In genomic region chr2:10331702-10332401, GRCh38 we compare ENCODE assay signal across 8 cellular contexts. TPM values are rescaled to one million over a fixed set of nuclear protein-coding genes. Genes with fewer than 3 reads are reported as not detected.
DNase-seq lines count a peak whose midpoint lies in the region; ATAC-seq and TF ChIP-seq lines count a peak whose summit lies in the region.

No MANE protein-coding gene starts in this region.

- intact Hi-C loops in ascending aorta (cut with DNase I), result no loop called here

- no peak overlapping the region for H3K4me3 ChIP-seq in ascending aorta

- no peak for TF ChIP-seq CTCF in neural crest cell (conservative IDR thresholded peaks at IDR 0.05)
- TF ChIP-seq CTCF in ascending aorta (IDR thresholded peaks at IDR 0.05), result no peak

- H3K36me3 Mint-ChIP-seq in activated naive CD8-positive, alpha-beta T cell treated with anti-CD3 and anti-CD28 coated beads, Interleukin-2, amount 10 ng/mL, durations not matched to agents 7 days and 5 days, result peaks cover 17% of the 10 kb centered on the region
- peaks cover 4% of the 10 kb centered on the region for H3K36me3 Mint-ChIP-seq in neural crest cell (ENCODE audit: low read depth)

- POLR2A ChIA-PET in activated naive CD8-positive, alpha-beta T cell treated with anti-CD3 and anti-CD28 coated beads, Interleukin-2, amount 10 ng/mL, durations not matched to agents 7 days and 5 days (lab: Charles Lee), result interaction anchor here (0.9 to 7.0 kb wide), 8 partner anchors 28 to 212 kb away, joined by 4 to 107 read pairs (median 6); partner anchors contain the start of genes HPCAL1 and ODC1

- peaks cover 8% of the 10 kb centered on the region for H3K9me3 Mint-ChIP-seq in activated naive CD8-positive, alpha-beta T cell treated with anti-CD3 and anti-CD28 coated beads, Interleukin-2, amount 10 ng/mL, durations not matched to agents 7 days and 5 days
- H3K9me3 Mint-ChIP-seq in neural crest cell, result no peaks in the 10 kb centered on the region

- H3K27me3 Mint-ChIP-seq in activated naive CD8-positive, alpha-beta T cell treated with anti-CD3 and anti-CD28 coated beads, Interleukin-2, amount 10 ng/mL, durations not matched to agents 7 days and 5 days, result no peaks in the 10 kb centered on the region
- no peaks in the 10 kb centered on the region for H3K27me3 Mint-ChIP-seq in neural crest cell (ENCODE audit: low read depth)

- H3K4me3 Mint-ChIP-seq in activated naive CD8-positive, alpha-beta T cell treated with anti-CD3 and anti-CD28 coated beads, Interleukin-2, amount 10 ng/mL, durations not matched to agents 7 days and 5 days, result peak overlapping the region; percentile 91
- no peak overlapping the region for H3K4me3 Mint-ChIP-seq in neural crest cell

- ATAC-seq in GM19328 (IDR thresholded peaks at IDR 0.05; ENCODE audit: unreplicated experiment) (peak; percentile 40), HG03196 (IDR thresholded peaks at IDR 0.05; ENCODE audit: unreplicated experiment) (peak; percentile 63)
- ATAC-seq in activated naive CD8-positive, alpha-beta T cell treated with anti-CD3 and anti-CD28 coated beads, Interleukin-2, amount 10 ng/mL, durations not matched to agents 7 days and 5 days (ENCODE audit: low read depth), result peak; percentile 46

- no peak overlapping the region for H3K27ac ChIP-seq in ascending aorta

- H3K27me3 ChIP-seq in ascending aorta, result no peaks in the 10 kb centered on the region

- peaks cover 0 to 7% of the 10 kb centered on the region in 2 donors for H3K9me3 ChIP-seq in ascending aorta

- H3K4me1 Mint-ChIP-seq in activated naive CD8-positive, alpha-beta T cell treated with anti-CD3 and anti-CD28 coated beads, Interleukin-2, amount 10 ng/mL, durations not matched to agents 7 days and 5 days, result peaks cover 50% of the 10 kb centered on the region
- peaks cover 44% of the 10 kb centered on the region for H3K4me1 Mint-ChIP-seq in neural crest cell

- DNase-seq in SIG-M5 (lab: John Stamatoyannopoulos, UW) (peak; percentile 80), neural crest cell (ENCODE audit: low read depth, low spot score) (no peak), AG08395 (ENCODE audit: low spot score) (no peak), kidney tubule cell (ENCODE audit: low spot score) (no peak), ascending aorta (ENCODE audit: low spot score in 2 of 2) (no peak)
- DNase-seq in activated naive CD8-positive, alpha-beta T cell treated with anti-CD3 and anti-CD28 coated beads, Interleukin-2, amount 10 ng/mL, durations not matched to agents 7 days and 5 days, result no peak

- H3K27ac Mint-ChIP-seq in activated naive CD8-positive, alpha-beta T cell treated with anti-CD3 and anti-CD28 coated beads, Interleukin-2, amount 10 ng/mL, durations not matched to agents 7 days and 5 days, result peak overlapping the region; percentile 94
- peak overlapping the region; percentile 21 for H3K27ac Mint-ChIP-seq in neural crest cell (ENCODE audit: unreplicated experiment)

- H3K4me1 ChIP-seq in ascending aorta, result no peaks in the 10 kb centered on the region

- H3K36me3 ChIP-seq in ascending aorta, result peaks cover 0 to 4% of the 10 kb centered on the region in 2 donors

RNA-seq across cellular contexts. Expression of gene HPCAL1, which starts 29.1 kb away (rescaled TPM):
- total RNA-seq in activated naive CD8-positive, alpha-beta T cell treated with anti-CD3 and anti-CD28 coated beads, Interleukin-2, amount 10 ng/mL, durations not matched to agents 7 days and 5 days, result 10 to 100 TPM; 75.8 to 77.1 TPM
- total RNA-seq in neural crest cell (16.2 and 17.3 TPM in 2 replicates), ascending aorta (401 TPM)
